Comparison of ENCODE assay signal across 8 cellular contexts in genomic region chr16:1420111-1420539, GRCh38. TPM values are rescaled to one million over a fixed set of nuclear protein-coding genes. Genes with fewer than 3 reads are reported as not detected.
A peak's percentile ranks its signal among the peaks of the same experiment; 100 is the strongest.
DNase-seq lines count a peak whose midpoint lies in the region; ATAC-seq, FAIRE-seq and TF ChIP-seq lines count a peak whose summit lies in the region.

No MANE protein-coding gene starts in this region.

- intact Hi-C loops in Caco-2 (cut with micrococcal nuclease; ENCODE audit: unreplicated experiment): loop anchor here (10.0 kb wide), 1 partner anchor 55 kb away; the partner anchor contains the start of gene CLCN7

- no peak overlapping the region for H4K91ac ChIP-seq in H9 (ENCODE audit: insufficient read length, low read depth, low read length)

- H3K4me1 Mint-ChIP-seq in Caco-2 (ENCODE audit: low read depth, unreplicated experiment): no peaks in the 10 kb centered on the region
- peaks cover 3 to 13% of the 10 kb centered on the region in 2 experiments; a peak in 3 of 4 replicates for H3K4me1 Mint-ChIP-seq in H9
- peaks cover 12% of the 10 kb centered on the region for H3K4me1 Mint-ChIP-seq in T-helper 1 cell treated with Interleukin-12 subunit alpha and Interleukin-12 subunit beta and Interleukin-4 antibody, amounts not matched to agents 30 μg/mL and 1 μg/mL, for 36 hours (ENCODE audit: low read depth)

- peaks cover 9% of the 10 kb centered on the region for H3K9me3 ChIP-seq in Caco-2
- H3K9me3 ChIP-seq in H9 (ENCODE audit: control insufficient read depth, low read depth, low read length): no peaks in the 10 kb centered on the region

- H2AK5ac ChIP-seq in H9 (ENCODE audit: insufficient read length, low read length): no peak overlapping the region

- peaks cover 13% of the 10 kb centered on the region for H3K23me2 ChIP-seq in H9 (ENCODE audit: insufficient read length, low read depth, low read length, poor library complexity, severe bottlenecking)

- WGBS in H9 (ENCODE audit: extremely low coverage, insufficient read length, low lambda C conversion rate): no CpG with 5 or more reads among the region's 22 CpGs

- peak overlapping the region; percentile 81 for H3K4me2 ChIP-seq in H9 (ENCODE audit: insufficient read depth, insufficient read length, low read length)

- peak overlapping the region; percentile 95 for H3K4me3 ChIP-seq in Caco-2 (ENCODE audit: low read depth, low read length)
- H3K4me3 ChIP-seq in skin epidermis: peak overlapping the region; percentile 52 to 92 (median 81)

- peak overlapping the region; percentile 89 for H3K9ac ChIP-seq in H9 (ENCODE audit: extremely low read depth, insufficient read length, low read length)

- H2BK15ac ChIP-seq in H9 (ENCODE audit: low read depth, low read length): no peak overlapping the region

- H3K27ac ChIP-seq in H9 (ENCODE audit: insufficient read length, low read depth, low read length) (no peak overlapping the region), foreskin keratinocyte (peak overlapping the region; percentile 37), skin epidermis (peak overlapping the region; percentile 55 to 99 (median 95))

- H3K36me3 Mint-ChIP-seq in Caco-2 (ENCODE audit: insufficient read depth, unreplicated experiment) (peaks cover 38% of the 10 kb centered on the region), H9 (ENCODE audit: insufficient read depth in 1 of 3, low read depth in 3 of 3) (peaks cover 0 to 6% (median 3%) of the 10 kb centered on the region in 3 experiments; a peak in 5 of 7 replicates)
- H3K36me3 Mint-ChIP-seq in T-helper 1 cell treated with Interleukin-12 subunit alpha and Interleukin-12 subunit beta and Interleukin-4 antibody, amounts not matched to agents 30 μg/mL and 1 μg/mL, for 36 hours (ENCODE audit: low read depth): peaks cover 5% of the 10 kb centered on the region

- H2BK12ac ChIP-seq in H9 (ENCODE audit: insufficient read length, low read depth, low read length): no peak overlapping the region

- H3K4me3 Mint-ChIP-seq in Caco-2 (ENCODE audit: unreplicated experiment): peak overlapping the region; percentile 88
- H3K4me3 Mint-ChIP-seq in H9: peak overlapping the region; percentile 88 to 95
- H3K4me3 Mint-ChIP-seq in T-helper 1 cell treated with Interleukin-12 subunit alpha and Interleukin-12 subunit beta and Interleukin-4 antibody, amounts not matched to agents 30 μg/mL and 1 μg/mL, for 36 hours: peak overlapping the region; percentile 88

- no peak overlapping the region for H4K8ac ChIP-seq in H9 (replicated peaks; ENCODE audit: insufficient read length, low read depth, low read length)

- H3K18ac ChIP-seq in H9 (ENCODE audit: insufficient read length, low read depth, low read length): peak overlapping the region; percentile 34

- H3K23ac ChIP-seq in H9 (ENCODE audit: insufficient read length, low read depth, low read length): no peak overlapping the region

- BruUV-seq in Caco-2 (replicated peaks; lab: Mats Ljungman, UMichigan): TSS peak; percentile 86

- no peak overlapping the region for H2BK20ac ChIP-seq in H9 (ENCODE audit: low read depth, low read length, poor library complexity, severe bottlenecking)

- H3K4ac ChIP-seq in H9 (ENCODE audit: low read depth, low read length): no peak overlapping the region

- peak overlapping the region; percentile 40 for H3K14ac ChIP-seq in H9 (ENCODE audit: insufficient read depth, low read length)

- H3K27me3 Mint-ChIP-seq in Caco-2 (ENCODE audit: insufficient read depth, unreplicated experiment) (no peaks in the 10 kb centered on the region), H9 (ENCODE audit: low read depth) (no peaks in the 10 kb centered on the region)
- no peaks in the 10 kb centered on the region for H3K27me3 Mint-ChIP-seq in T-helper 1 cell treated with Interleukin-12 subunit alpha and Interleukin-12 subunit beta and Interleukin-4 antibody, amounts not matched to agents 30 μg/mL and 1 μg/mL, for 36 hours (ENCODE audit: low read depth)

- no peaks in the 10 kb centered on the region; the same call in 1 of the 2 replicates for H3K36me3 ChIP-seq in Caco-2 (ENCODE audit: control insufficient read depth, insufficient read depth, low read length)

- H4K5ac ChIP-seq in H9 (ENCODE audit: insufficient read length, low read depth, low read length): no peak overlapping the region

- H3K27ac Mint-ChIP-seq in Caco-2 (ENCODE audit: unreplicated experiment) (peak overlapping the region; percentile 95), H9 (peak overlapping the region in 2 of 3 experiments; percentile 86 to 96; a peak in 4 of 7 replicates)
- peak overlapping the region; percentile 76 for H3K27ac Mint-ChIP-seq in T-helper 1 cell treated with Interleukin-12 subunit alpha and Interleukin-12 subunit beta and Interleukin-4 antibody, amounts not matched to agents 30 μg/mL and 1 μg/mL, for 36 hours

- ATAC-seq in foreskin keratinocyte: peak; percentile 19

- no peak for FAIRE-seq in GM12892 (lab: Jason Lieb, UNC)

- H2AFZ ChIP-seq in H9 (ENCODE audit: low read length): no peak overlapping the region

- no peak overlapping the region for H3K56ac ChIP-seq in H9 (ENCODE audit: insufficient read length, low read depth, low read length)

- peaks cover 21% of the 10 kb centered on the region for H3K4me1 ChIP-seq in Caco-2
- no peaks in the 10 kb centered on the region for H3K4me1 ChIP-seq in H9 (ENCODE audit: insufficient read depth, low read length)
- H3K4me1 ChIP-seq in foreskin keratinocyte: peaks cover 2% of the 10 kb centered on the region

- H4K20me1 ChIP-seq in H9 (ENCODE audit: control insufficient read depth, insufficient read depth, insufficient read length): no peaks in the 10 kb centered on the region

- CTCF ChIA-PET in Caco-2 (lab: Charles Lee): interaction anchor here (0.8 to 1.5 kb wide), 3 partner anchors 8 to 57 kb away, joined by 3 to 9 read pairs (median 3); partner anchors contain the start of gene PERCC1

- no peaks in the 10 kb centered on the region for H3K79me1 ChIP-seq in H9 (ENCODE audit: insufficient read depth, low read depth, low read length, poor library complexity, severe bottlenecking)

- no peak overlapping the region for H2BK120ac ChIP-seq in H9 (ENCODE audit: low read depth, low read length, poor library complexity, severe bottlenecking)

- H3K9me3 Mint-ChIP-seq in Caco-2 (ENCODE audit: unreplicated experiment) (no peaks in the 10 kb centered on the region), H9 (peaks cover 6 to 10% of the 10 kb centered on the region in 2 experiments; a peak in 4 of 5 replicates)
- no peaks in the 10 kb centered on the region for H3K9me3 Mint-ChIP-seq in T-helper 1 cell treated with Interleukin-12 subunit alpha and Interleukin-12 subunit beta and Interleukin-4 antibody, amounts not matched to agents 30 μg/mL and 1 μg/mL, for 36 hours

- DNase-seq in Caco-2 (no peak), H9 (no peak), foreskin keratinocyte (no peak), GF-D8 (lab: John Stamatoyannopoulos, UW) (no peak), DMS 273 (lab: John Stamatoyannopoulos, UW; ENCODE audit: unreplicated experiment) (no peak), GM12892 (ENCODE audit: insufficient read length) (no peak)

- POLR2A ChIA-PET in Caco-2 (lab: Charles Lee): interaction anchor here (1.0 to 1.8 kb wide), 7 partner anchors 10 to 363 kb away, joined by 3 to 16 read pairs (median 5); partner anchors contain the start of genes NUBP2, PERCC1, SPSB3 and TELO2

- H2BK5ac ChIP-seq in H9 (ENCODE audit: insufficient read length, low read length): no peak overlapping the region

- H3K27me3 ChIP-seq in Caco-2 (replicated peaks; ENCODE audit: control insufficient read depth, insufficient read depth, low read length): no peaks in the 10 kb centered on the region
- no peaks in the 10 kb centered on the region for H3K27me3 ChIP-seq in H9 (ENCODE audit: insufficient read depth, low read length)
- H3K27me3 ChIP-seq in foreskin keratinocyte: no peaks in the 10 kb centered on the region

- no peak overlapping the region for H3T11ph ChIP-seq in H9 (ENCODE audit: low read length)

- no peak for TF ChIP-seq POLR2A in GM12892 (IDR thresholded peaks at IDR 0.05; ENCODE audit: low read depth, low read length)

- H3K79me2 ChIP-seq in H9 (ENCODE audit: insufficient read depth, low read length): peaks cover 9% of the 10 kb centered on the region; the same call in 1 of the 2 replicates

- no peak for TF ChIP-seq CTCF in Caco-2 (IDR thresholded peaks at IDR 0.05; ENCODE audit: insufficient read depth in 1 of 2, low read depth in 1 of 2, low read length in 1 of 2, severe bottlenecking in 1 of 2, unreplicated experiment in 1 of 2)
- no peak for TF ChIP-seq CTCF in H9 (conservative IDR thresholded peaks at IDR 0.05)
- no peak for TF ChIP-seq CTCF in foreskin keratinocyte (conservative IDR thresholded peaks at IDR 0.05)

RNA-seq across cellular contexts. Expression of gene UQCC4, which starts 0.4 kb away (rescaled TPM):
- total RNA-seq in Caco-2 (2022) (15.4 and 17.9 TPM in 2 replicates), H9 (2021) (11.4 and 12.3 TPM in 2 replicates), foreskin keratinocyte (20.9 and 22.9 TPM in 2 replicates)
- polyA plus RNA-seq in foreskin keratinocyte: 26.1 and 32.5 TPM in 2 replicates
- 15.1 TPM for polyA plus RNA-seq in GM12892 (2012; ENCODE audit: missing spikeins)

RNA-seq across cellular contexts. Expression of gene UNKL, which starts 5.6 kb away (rescaled TPM):
- total RNA-seq in Caco-2 (2022): 31.2 and 37.7 TPM in 2 replicates
- total RNA-seq in H9 (2021): 32.0 and 33.3 TPM in 2 replicates
- total RNA-seq in foreskin keratinocyte: 3.6 and 4.3 TPM in 2 replicates
- 2.0 and 2.1 TPM in 2 replicates for polyA plus RNA-seq in foreskin keratinocyte
- 7.6 TPM for polyA plus RNA-seq in GM12892 (2012; ENCODE audit: missing spikeins)

RNA-seq across cellular contexts. Expression of gene PERCC1, which starts 10.8 kb away (rescaled TPM):
- total RNA-seq in Caco-2 (2022) (2.0 and 2.1 TPM in 2 replicates), H9 (2021) (not detected in 2 replicates), foreskin keratinocyte (not detected in 2 replicates)
- not detected in 2 replicates for polyA plus RNA-seq in foreskin keratinocyte
- polyA plus RNA-seq in GM12892 (2012; ENCODE audit: missing spikeins): not detected

RNA-seq across cellular contexts. Expression of gene CCDC154, which starts 24.2 kb away (rescaled TPM):
- total RNA-seq in Caco-2 (2022): 0.88 and 1.1 TPM in 2 replicates
- 1.3 and 2.0 TPM in 2 replicates for total RNA-seq in H9 (2021)
- 0.07 and 0.14 TPM in 2 replicates for total RNA-seq in foreskin keratinocyte
- polyA plus RNA-seq in foreskin keratinocyte: 0.22 and 0.28 TPM in 2 replicates
- 0.38 TPM for polyA plus RNA-seq in GM12892 (2012; ENCODE audit: missing spikeins)

RNA-seq across cellular contexts. Expression of gene CLCN7, which starts 54.7 kb away (rescaled TPM):
- total RNA-seq in Caco-2 (2022) (119 and 127 TPM in 2 replicates), H9 (2021) (70.0 and 75.3 TPM in 2 replicates), foreskin keratinocyte (32.2 and 37.7 TPM in 2 replicates)
- 25.2 and 28.2 TPM in 2 replicates for polyA plus RNA-seq in foreskin keratinocyte
- 14.7 TPM for polyA plus RNA-seq in GM12892 (2012; ENCODE audit: missing spikeins)
